35 cellular contexts compared by ENCODE assay signal in the genomic region with DNA sequence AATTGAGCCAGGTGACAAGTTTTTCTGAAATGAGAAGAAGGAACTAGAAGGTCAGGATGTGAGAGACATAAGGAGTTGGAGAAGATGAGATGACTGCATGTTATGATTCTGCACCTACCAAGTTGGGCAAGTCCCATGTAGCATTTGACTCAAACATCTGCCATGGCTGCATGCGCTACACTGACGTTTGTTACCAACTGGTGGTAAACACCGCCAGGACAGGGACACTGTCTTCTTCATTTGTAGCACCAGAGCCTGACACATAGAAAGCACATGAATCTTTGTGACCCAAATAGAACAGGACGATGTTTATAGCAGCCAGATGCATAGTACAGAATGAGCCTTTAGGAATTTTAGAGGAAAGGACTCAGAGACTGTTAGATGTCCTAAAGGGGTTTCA.
"Had no signal": no experiment of that assay in that cellular context is flagged by ENCODE, and none has a peak within 500 bp of the region (broad histone marks: within the 10 kb centered on the region; RNA-seq: fewer than 3 reads in every experiment).

No MANE protein-coding gene starts in this region.

- H3K9ac ChIP-seq: KMS-11 had no signal

- H3K4me3 ChIP-seq: MG63 had no signal

- H3K4me2 ChIP-seq: KMS-11 had no signal

- H3K36me3 ChIP-seq: MG63 had no signal

- DNase-seq: Karpas-422, Kasumi-1, KBM-7, KG1, MG63, MM.1S, MV-4-11, NCI-H1048, NCI-H1092, NCI-H1092 treated with DMSO at 0.1 percent for 48 hours, NCI-H1105, NCI-H1105 treated with DMSO at 0.1 percent for 48 hours, NCI-H1417, NCI-H1417 treated with DMSO at 0.1 percent for 48 hours, NCI-H1436, NCI-H1436 treated with DMSO at 0.1 percent for 48 hours, NCI-H146, NCI-H1694, NCI-H1694 treated with DMSO at 0.1 percent for 48 hours, NCI-H187, NCI-H187 treated with DMSO at 0.1 percent for 48 hours, NCI-H1930, NCI-H2029, NCI-H2029 treated with DMSO at 0.1 percent for 48 hours, NCI-H2081, NCI-H2081 treated with DMSO at 0.1 percent for 48 hours, NCI-H2107, NCI-H2171, NCI-H2171 treated with DMSO at 0.1 percent for 48 hours, NCI-H2227 treated with DMSO at 0.1 percent for 48 hours, NCI-H226, NCI-H345, NCI-H446, NCI-H446 treated with DMSO at 0.1 percent for 48 hours had no signal

- H3K27me3 ChIP-seq: MG63 had no signal

- H3K27ac ChIP-seq: KMS-11 had no signal
